In genomic region chr13:48588120-48588519, GRCh38 we compare ENCODE assay signal across 24 cellular contexts.
"Had no signal": no experiment of that assay in that cellular context is flagged by ENCODE, and none has a peak within 500 bp of the region (broad histone marks: within the 10 kb centered on the region; RNA-seq: fewer than 3 reads in every experiment).

No MANE protein-coding gene starts in this region.

- H3K36me3 ChIP-seq: gastroesophageal sphincter, left ventricle myocardium inferior, right atrium auricular region, tibial nerve had no signal

- H3K36me3 Mint-ChIP-seq: mesothelial cell of epicardium had no signal

- FAIRE-seq: bronchial epithelial cell, colon had no signal

- ATAC-seq: activated CD4-positive, alpha-beta T cell treated with anti-CD3 and anti-CD28 coated beads for 36 hours; gastroesophageal sphincter had no signal

- H3K9me3 ChIP-seq: gastroesophageal sphincter, right atrium auricular region had no signal

- H3K4me3 ChIP-seq: gastroesophageal sphincter, hepatocyte, left ventricle myocardium inferior, right atrium auricular region, tibial nerve had no signal

- H2AFZ ChIP-seq: hepatocyte had no signal

- H3K4me3 Mint-ChIP-seq: activated CD4-positive, alpha-beta T cell treated with anti-CD3 and anti-CD28 coated beads for 36 hours; activated naive CD4-positive, alpha-beta T cell treated with anti-CD3 and anti-CD28 coated beads, Interleukin-2, amount 10 ng/mL, durations not matched to agents 7 days and 5 days; activated T-helper 1 cell treated with anti-CD3 and anti-CD28 coated beads, Interleukin-12 subunit alpha, Interleukin-12 subunit beta, Interleukin-2, Interleukin-4 antibody, amounts not matched to agents 30 ng/mL and 10 ng/mL and 1 ng/mL, durations not matched to agents 14 hours and 24 hours and 36 hours; mesothelial cell of epicardium; nephron progenitor cell had no signal

- H3K27ac Mint-ChIP-seq: activated CD4-positive, alpha-beta T cell treated with anti-CD3 and anti-CD28 coated beads for 36 hours; activated naive CD4-positive, alpha-beta T cell treated with anti-CD3 and anti-CD28 coated beads, Interleukin-2, amount 10 ng/mL, durations not matched to agents 7 days and 5 days; activated T-helper 1 cell treated with anti-CD3 and anti-CD28 coated beads, Interleukin-12 subunit alpha, Interleukin-12 subunit beta, Interleukin-2, Interleukin-4 antibody, amounts not matched to agents 30 ng/mL and 10 ng/mL and 1 ng/mL, durations not matched to agents 14 hours and 24 hours and 36 hours; mesothelial cell of epicardium; nephron progenitor cell had no signal

- DNase-seq: activated CD4-positive, alpha-beta T cell treated with anti-CD3 and anti-CD28 coated beads for 36 hours; activated CD4-positive, CD25-positive, alpha-beta regulatory T cell; activated CD8-positive, alpha-beta memory T cell treated with anti-CD3 and anti-CD28 coated beads for 24 hours; activated effector memory CD4-positive, alpha-beta T cell treated with anti-CD3 and anti-CD28 coated beads, Interleukin-2, amount 50 U/mL, for 16 hours; activated naive CD4-positive, alpha-beta T cell treated with anti-CD3 and anti-CD28 coated beads, Interleukin-2, amount 10 ng/mL, durations not matched to agents 7 days and 5 days; activated T-cell treated with anti-CD3 and anti-CD28 coated beads, Interleukin-2, amount 50 U/mL, for 1 hour; amygdala; effector CD8-positive, alpha-beta T cell; islet precursor cell; left ventricle myocardium inferior; naive B cell; nephron progenitor cell; occipital lobe; stimulated activated CD4-positive, alpha-beta T cell treated with anti-CD3 and anti-CD28 coated beads, Interleukin-15, amount 100 ng/mL, for 24 hours; stimulated activated CD4-positive, alpha-beta T cell treated with anti-CD3 and anti-CD28 coated beads, Interleukin-2, amount 100 ng/mL, for 24 hours; stimulated activated naive CD4-positive, alpha-beta T cell treated with Interleukin-2 at 50 U/mL for 16 hours had no signal

- H3K4me2 ChIP-seq: hepatocyte had no signal

- H3K27ac ChIP-seq: gastroesophageal sphincter, hepatocyte, left ventricle myocardium inferior, right atrium auricular region had no signal

- H3K27me3 ChIP-seq: gastroesophageal sphincter, hepatocyte, right atrium auricular region, tibial nerve had no signal

- H3K79me2 ChIP-seq: hepatocyte had no signal
